Comparison of ENCODE assay signal across 8 cellular contexts in the genomic region with DNA sequence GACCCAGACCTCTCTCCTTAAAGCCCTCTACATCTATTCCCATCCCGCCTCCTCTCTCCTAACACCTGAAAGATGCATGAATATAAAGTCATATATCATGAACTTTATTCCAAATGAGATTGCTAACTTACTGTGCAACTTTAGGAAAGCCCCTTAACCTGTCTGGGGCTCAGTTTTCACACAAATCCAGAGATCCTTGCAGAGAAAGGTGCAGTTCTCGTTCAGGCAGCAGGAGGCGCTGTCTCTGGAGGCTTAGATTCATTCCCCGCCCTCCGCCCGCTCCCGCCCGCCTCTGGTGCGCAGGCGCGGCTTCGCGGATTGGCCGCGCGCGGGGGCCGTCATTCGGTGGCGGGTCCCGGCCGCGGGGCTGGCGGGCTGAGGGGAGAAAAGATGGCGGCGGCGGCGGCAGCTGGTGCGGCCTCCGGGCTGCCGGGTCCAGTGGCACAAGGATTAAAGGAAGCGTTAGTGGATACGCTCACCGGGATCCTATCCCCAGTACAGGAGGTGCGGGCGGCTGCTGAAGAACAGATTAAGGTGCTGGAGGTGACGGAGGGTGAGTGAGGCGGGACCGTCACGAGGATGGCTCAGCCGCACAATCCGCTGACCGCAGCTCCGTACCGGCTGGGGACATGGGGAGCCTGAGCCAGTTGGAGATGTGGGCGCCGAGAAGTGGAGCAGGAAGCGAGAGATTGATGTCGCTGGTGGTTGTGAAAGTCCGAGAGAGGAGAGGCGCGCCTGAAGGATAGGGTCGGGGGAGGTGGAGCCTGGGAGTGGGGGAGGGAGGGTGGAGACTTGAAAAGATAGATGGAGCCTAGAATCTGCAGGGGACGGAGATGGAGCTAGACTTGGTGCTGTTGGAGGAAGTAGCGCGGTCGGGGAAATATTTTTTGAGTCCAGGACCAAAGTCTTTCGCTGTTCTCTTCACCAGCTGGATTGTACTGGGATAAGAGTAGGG. TPM values are rescaled to one million over a fixed set of nuclear protein-coding genes. Genes with fewer than 3 reads are reported as not detected.
DNase-seq lines count a peak whose midpoint lies in the region; ATAC-seq and TF ChIP-seq lines count a peak whose summit lies in the region.

A gene (plus strand): TSS at position 338 of the 955 bp plus-strand sequence. CDS start 53 bp downstream, at position 391.

- peak; percentile 91 for ATAC-seq in GM21529 (IDR thresholded peaks at IDR 0.05; ENCODE audit: unreplicated experiment)
- peak; percentile 87 for ATAC-seq in PC-3

- H3K27me3 ChIP-seq in PC-3 (ENCODE audit: low read length) = no peaks in the 10 kb centered on the region

- peak; percentile 36; the same call in 1 of the 2 replicates for TF ChIP-seq EP300 in Ishikawa (IDR thresholded peaks at IDR 0.05; ENCODE audit: borderline replicate concordance)

- H3K36me3 ChIP-seq in PC-3 (ENCODE audit: low read depth, low read length) = no peaks in the 10 kb centered on the region

- H3K4me3 ChIP-seq in PC-3 (ENCODE audit: low read length) = peak within 1 kb of the TSS; percentile 99
- peak within 1 kb of the TSS; percentile 99 for H3K4me3 ChIP-seq in epithelial cell of proximal tubule (ENCODE audit: low read depth, low read length)

- POLR2A ChIA-PET in PC-3 (lab: Charles Lee; ENCODE audit: unreplicated experiment) = interaction anchor here (0.5 to 0.8 kb wide), 4 partner anchors 116 to 604 kb away, joined by 3 to 4 read pairs (median 4); no protein-coding TSS in a partner anchor

- peaks cover 21% of the 10 kb centered on the region for H3K4me1 ChIP-seq in PC-3 (ENCODE audit: insufficient read depth, low read length)

- no TSS peak for BruUV-seq in PC-3 (replicated peaks; lab: Mats Ljungman, UMichigan)

- peak; percentile 75 for TF ChIP-seq CTCF in PC-3 (conservative IDR thresholded peaks at IDR 0.05; ENCODE audit: low read depth, low read length)
- peak; percentile 85 for TF ChIP-seq CTCF in epithelial cell of proximal tubule (conservative IDR thresholded peaks at IDR 0.05; ENCODE audit: low read depth, low read length)

- peak; percentile 96 for DNase-seq in DMS153 treated with DMSO at 0.1 percent for 48 hours (lab: John Stamatoyannopoulos, UW; ENCODE audit: unreplicated experiment)
- DNase-seq in PC-3 = peak; percentile 90
- peak; percentile 95 for DNase-seq in activated T-cell treated with anti-CD3 and anti-CD28 coated beads for 48 hours (ENCODE audit: low read depth)
- peak; percentile 43 for DNase-seq in epithelial cell of proximal tubule (ENCODE audit: low read depth)
- peak; percentile 94 for DNase-seq in mucosa of gallbladder (ENCODE audit: low spot score)
- peak; percentile 95 for DNase-seq in stimulated activated CD8-positive, alpha-beta memory T cell treated with anti-CD3 and anti-CD28 coated beads, Interleukin-4, amount 100 ng/mL, for 24 hours (ENCODE audit: low read depth)

- peak; percentile 30; the same call in 1 of the 2 replicates for TF ChIP-seq RAD21 in Ishikawa (IDR thresholded peaks at IDR 0.05; ENCODE audit: low read depth)

- intact Hi-C loops in PC-3 (cut with micrococcal nuclease) = no loop called here

- H3K9me3 ChIP-seq in PC-3 (ENCODE audit: low read length) = no peaks in the 10 kb centered on the region

- no peaks in the 10 kb centered on the region for H3F3A ChIP-seq in PC-3 (ENCODE audit: low read length, unreplicated experiment)

- H3K27ac ChIP-seq in PC-3 (ENCODE audit: low read length) = peak within 1 kb of the TSS; percentile 63

- H3K79me2 ChIP-seq in PC-3 (ENCODE audit: low read length) = peaks cover 51% of the 10 kb centered on the region

- H3K9ac ChIP-seq in PC-3 (ENCODE audit: low read length) = peak within 1 kb of the TSS; percentile 100

- peak within 1 kb of the TSS; percentile 97 for H2AFZ ChIP-seq in PC-3 (ENCODE audit: low read length)

- peak within 1 kb of the TSS; percentile 81 for H3K4me2 ChIP-seq in PC-3 (ENCODE audit: low read length)

- peaks cover 19% of the 10 kb centered on the region for H4K20me1 ChIP-seq in PC-3 (ENCODE audit: low read length)

- CTCF ChIA-PET in PC-3 (lab: Charles Lee) = no interaction called here

- no peaks in the 10 kb centered on the region for H3K9me2 ChIP-seq in PC-3 (replicated peaks; ENCODE audit: low read length)

TF ChIP-seq in Ishikawa, 13 proteins besides CTCF, POLR2A, EP300 and RAD21:
- TF ChIP-seq, protein P1, sequence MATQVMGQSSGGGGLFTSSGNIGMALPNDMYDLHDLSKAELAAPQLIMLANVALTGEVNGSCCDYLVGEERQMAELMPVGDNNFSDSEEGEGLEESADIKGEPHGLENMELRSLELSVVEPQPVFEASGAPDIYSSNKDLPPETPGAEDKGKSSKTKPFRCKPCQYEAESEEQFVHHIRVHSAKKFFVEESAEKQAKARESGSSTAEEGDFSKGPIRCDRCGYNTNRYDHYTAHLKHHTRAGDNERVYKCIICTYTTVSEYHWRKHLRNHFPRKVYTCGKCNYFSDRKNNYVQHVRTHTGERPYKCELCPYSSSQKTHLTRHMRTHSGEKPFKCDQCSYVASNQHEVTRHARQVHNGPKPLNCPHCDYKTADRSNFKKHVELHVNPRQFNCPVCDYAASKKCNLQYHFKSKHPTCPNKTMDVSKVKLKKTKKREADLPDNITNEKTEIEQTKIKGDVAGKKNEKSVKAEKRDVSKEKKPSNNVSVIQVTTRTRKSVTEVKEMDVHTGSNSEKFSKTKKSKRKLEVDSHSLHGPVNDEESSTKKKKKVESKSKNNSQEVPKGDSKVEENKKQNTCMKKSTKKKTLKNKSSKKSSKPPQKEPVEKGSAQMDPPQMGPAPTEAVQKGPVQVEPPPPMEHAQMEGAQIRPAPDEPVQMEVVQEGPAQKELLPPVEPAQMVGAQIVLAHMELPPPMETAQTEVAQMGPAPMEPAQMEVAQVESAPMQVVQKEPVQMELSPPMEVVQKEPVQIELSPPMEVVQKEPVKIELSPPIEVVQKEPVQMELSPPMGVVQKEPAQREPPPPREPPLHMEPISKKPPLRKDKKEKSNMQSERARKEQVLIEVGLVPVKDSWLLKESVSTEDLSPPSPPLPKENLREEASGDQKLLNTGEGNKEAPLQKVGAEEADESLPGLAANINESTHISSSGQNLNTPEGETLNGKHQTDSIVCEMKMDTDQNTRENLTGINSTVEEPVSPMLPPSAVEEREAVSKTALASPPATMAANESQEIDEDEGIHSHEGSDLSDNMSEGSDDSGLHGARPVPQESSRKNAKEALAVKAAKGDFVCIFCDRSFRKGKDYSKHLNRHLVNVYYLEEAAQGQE (IDR thresholded peaks at IDR 0.05; ENCODE audit: low read depth) = 0 out of 2 replicates have a peak, but pooled peaks have one; percentile 17
- peak; percentile 35; the same call in 1 of the 2 replicates for TF ChIP-seq TEAD4 (IDR thresholded peaks at IDR 0.05)
- TF ChIP-seq CEBPB (IDR thresholded peaks at IDR 0.05) = no peak
- TF ChIP-seq, protein P2, sequence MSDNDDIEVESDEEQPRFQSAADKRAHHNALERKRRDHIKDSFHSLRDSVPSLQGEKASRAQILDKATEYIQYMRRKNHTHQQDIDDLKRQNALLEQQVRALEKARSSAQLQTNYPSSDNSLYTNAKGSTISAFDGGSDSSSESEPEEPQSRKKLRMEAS (IDR thresholded peaks at IDR 0.05) = peak; percentile 48; the same call in 1 of the 2 replicates
- no peak for TF ChIP-seq FOXM1 (IDR thresholded peaks at IDR 0.05; ENCODE audit: borderline replicate concordance, low read depth)
- TF ChIP-seq CREB1 (IDR thresholded peaks at IDR 0.05; ENCODE audit: low read depth) = no peak
- TF ChIP-seq, protein P3, sequence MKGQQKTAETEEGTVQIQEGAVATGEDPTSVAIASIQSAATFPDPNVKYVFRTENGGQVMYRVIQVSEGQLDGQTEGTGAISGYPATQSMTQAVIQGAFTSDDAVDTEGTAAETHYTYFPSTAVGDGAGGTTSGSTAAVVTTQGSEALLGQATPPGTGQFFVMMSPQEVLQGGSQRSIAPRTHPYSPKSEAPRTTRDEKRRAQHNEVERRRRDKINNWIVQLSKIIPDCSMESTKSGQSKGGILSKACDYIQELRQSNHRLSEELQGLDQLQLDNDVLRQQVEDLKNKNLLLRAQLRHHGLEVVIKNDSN (IDR thresholded peaks at IDR 0.05) = no peak
- TF ChIP-seq ZBTB7A (IDR thresholded peaks at IDR 0.05; ENCODE audit: low read depth) = 0 out of 2 replicates have a peak, but pooled peaks have one; percentile 60
- no peak for TF ChIP-seq NFIC (IDR thresholded peaks at IDR 0.05)
- peak; percentile 96 for TF ChIP-seq TAF1 (IDR thresholded peaks at IDR 0.05; ENCODE audit: low read depth)
- peak; percentile 55; the same call in 1 of the 2 replicates for TF ChIP-seq TCF12 (IDR thresholded peaks at IDR 0.05; ENCODE audit: low read depth)
- TF ChIP-seq YY1 (IDR thresholded peaks at IDR 0.05; ENCODE audit: low read depth) = peak; percentile 95
- TF ChIP-seq EGR1 (IDR thresholded peaks at IDR 0.05) = peak; percentile 41; the same call in 1 of the 2 replicates
TF ChIP-seq in Ishikawa: peak in this region for 8.

RNA-seq across cellular contexts. Expression of the gene that starts here (rescaled TPM):
- total RNA-seq in PC-3 (2014; rRNA removed) (21.6 and 23.6 TPM in 2 replicates), epithelial cell of proximal tubule (16.3 and 21.7 TPM in 2 replicates), mucosa of gallbladder (35.0 TPM)

Comparison
In these comparisons a context has a peak if more than half of its experiments do, and no peak if none do; other contexts are left out.
1. Peak in every context shown above with its lines: DNase-seq, ATAC-seq, H3K4me3 ChIP-seq and H3K27ac ChIP-seq.
2. DNase-seq: peak in every context shown above with its lines; median percentile 96 in DMS153 treated with DMSO at 0.1 percent for 48 hours; 95 in activated T-cell treated with anti-CD3 and anti-CD28 coated beads for 48 hours; 95 in stimulated activated CD8-positive, alpha-beta memory T cell treated with anti-CD3 and anti-CD28 coated beads, Interleukin-4, amount 100 ng/mL, for 24 hours; 94 in mucosa of gallbladder; 90 in PC-3; 43 in epithelial cell of proximal tubule.